1 cellular context compared by ENCODE assay signal in the genomic region with DNA sequence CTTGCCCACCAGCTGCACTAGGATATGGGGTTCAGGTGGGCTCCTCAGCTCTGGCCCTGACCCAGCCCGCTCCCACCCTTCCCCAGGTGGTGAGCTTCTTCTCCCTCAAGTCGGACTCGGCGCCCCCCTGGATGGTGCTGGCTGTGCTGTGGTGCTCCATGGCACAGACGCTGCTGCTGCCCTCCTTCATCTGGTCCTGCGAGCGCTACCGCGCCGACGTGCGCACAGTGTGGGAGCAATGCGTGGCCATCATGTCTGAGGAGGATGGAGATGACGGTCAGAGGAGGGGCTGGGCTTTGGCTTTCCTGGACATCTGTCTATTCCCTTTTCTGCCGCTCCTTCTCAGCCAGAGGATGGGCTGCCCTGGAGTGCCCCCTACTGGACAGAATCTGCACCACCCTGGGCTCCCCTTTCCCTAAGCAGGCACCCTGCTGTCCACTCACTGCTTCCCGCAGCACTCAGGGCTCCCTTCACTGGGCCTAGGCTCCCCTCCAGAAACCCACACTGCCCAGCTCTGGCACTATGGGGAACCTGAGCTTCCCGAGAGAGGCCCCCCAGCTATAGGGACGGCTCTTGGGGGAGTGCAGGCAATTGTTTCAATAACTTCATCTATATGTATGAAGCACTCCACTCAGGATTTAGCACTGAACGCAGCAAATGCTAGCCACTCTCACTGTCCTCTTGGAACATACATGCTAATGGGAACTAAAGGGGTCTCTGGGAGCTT.
A peak's percentile ranks its signal among the peaks of the same experiment; 100 is the strongest.
TF ChIP-seq lines count a peak whose summit lies in the region.

No MANE protein-coding gene starts in this region.

TF ChIP-seq in endothelial cell of umbilical vein, 7 proteins besides CTCF, POLR2A, EP300 and RAD21:
- TF ChIP-seq MYC (IDR thresholded peaks at IDR 0.05; ENCODE audit: low read depth, low read length): no peak
- TF ChIP-seq FOS (IDR thresholded peaks at IDR 0.05; ENCODE audit: borderline replicate concordance, insufficient read depth, low read length): peak; percentile 2
- TF ChIP-seq JUN (IDR thresholded peaks at IDR 0.05; ENCODE audit: borderline replicate concordance, insufficient read depth, insufficient read length, low read depth): no peak
- peak; percentile 29 for TF ChIP-seq POLR2AphosphoS5 (IDR thresholded peaks at IDR 0.05; ENCODE audit: insufficient read depth, low read depth, low read length)
